Comparison of ENCODE assay signal across 1 cellular context in genomic region chr2:237967463-237967871, GRCh38.
TF ChIP-seq lines count a peak whose summit lies in the region.

No MANE protein-coding gene starts in this region.

TF ChIP-seq in HepG2, 621 proteins besides CTCF, POLR2A, EP300 and RAD21 (continued from another document):
- TF ChIP-seq GABPA (IDR thresholded peaks at IDR 0.05; ENCODE audit: low read depth, low read length): no peak
- TF ChIP-seq GABPA (CRISPR knock-in tag; IDR thresholded peaks at IDR 0.05; ENCODE audit: low read depth): no peak
- TF ChIP-seq ZNF296 (CRISPR knock-in tag; conservative IDR thresholded peaks at IDR 0.05): 0 out of 2 replicates have a peak, but pooled peaks have one; percentile 52
- TF ChIP-seq ZNF879 (CRISPR knock-in tag; IDR thresholded peaks at IDR 0.05): 0 out of 2 replicates have a peak, but pooled peaks have one; percentile 38
- no peak for TF ChIP-seq ZBTB44 (CRISPR knock-in tag; IDR thresholded peaks at IDR 0.05)
- TF ChIP-seq ZNF160 (CRISPR knock-in tag; IDR thresholded peaks at IDR 0.05): 0 out of 2 replicates have a peak, but pooled peaks have one; percentile 57
- TF ChIP-seq CHCHD3 (CRISPR knock-in tag; IDR thresholded peaks at IDR 0.05): 0 out of 2 replicates have a peak, but pooled peaks have one; percentile 59
- peak; percentile 42; the same call in 1 of the 2 replicates for TF ChIP-seq ZNF350 (CRISPR knock-in tag; IDR thresholded peaks at IDR 0.05; ENCODE audit: borderline replicate concordance, low read depth)
- peak; percentile 26; the same call in 1 of the 2 replicates for TF ChIP-seq TAF1 (CRISPR knock-in tag; IDR thresholded peaks at IDR 0.05)
- TF ChIP-seq ZNF367 (CRISPR knock-in tag; IDR thresholded peaks at IDR 0.05; ENCODE audit: borderline replicate concordance): no peak
- TF ChIP-seq ZNF691 (CRISPR knock-in tag; IDR thresholded peaks at IDR 0.05; ENCODE audit: borderline replicate concordance, low read depth): no peak
- TF ChIP-seq KLF13 (CRISPR knock-in tag; IDR thresholded peaks at IDR 0.05): 0 out of 2 replicates have a peak, but pooled peaks have one; percentile 71
